Comparison of ENCODE assay signal across 9 cellular contexts in genomic region chr1:86914998-86915736, GRCh38. TPM values are rescaled to one million over a fixed set of nuclear protein-coding genes. Genes with fewer than 3 reads are reported as not detected.
DNase-seq lines count a peak whose midpoint lies in the region; ATAC-seq and TF ChIP-seq lines count a peak whose summit lies in the region.
"Had no signal": no experiment of that assay in that cellular context is flagged by ENCODE, and none has a peak within 500 bp of the region (broad histone marks: within the 10 kb centered on the region; RNA-seq: fewer than 3 reads in every experiment).

No MANE protein-coding gene starts in this region.

- TF ChIP-seq POLR2A in ovary (IDR thresholded peaks at IDR 0.05) = peak; percentile 22

- H3K4me3 ChIP-seq in ovary = peak overlapping the region; percentile 94
- peak overlapping the region; percentile 79 to 92 for H3K4me3 ChIP-seq in tibial artery

- H3K27me3 Mint-ChIP-seq in glutamatergic neuron (ENCODE audit: unreplicated experiment) = no peaks in the 10 kb centered on the region
- H3K27me3 Mint-ChIP-seq: IgD-negative memory B cell had no signal

- no peak for TF ChIP-seq EP300 in ovary (IDR thresholded peaks at IDR 0.05)

- no peak overlapping the region for H3K27ac Mint-ChIP-seq in glutamatergic neuron (ENCODE audit: unreplicated experiment)
- H3K27ac Mint-ChIP-seq: IgD-negative memory B cell had no signal

- peaks cover 7% of the 10 kb centered on the region for H3K4me1 ChIP-seq in ovary (ENCODE audit: insufficient read depth)
- peaks cover 0 to 31% (median 22%) of the 10 kb centered on the region in 4 donors for H3K4me1 ChIP-seq in tibial artery

- no peak overlapping the region for H3K4me3 Mint-ChIP-seq in glutamatergic neuron (ENCODE audit: unreplicated experiment)
- H3K4me3 Mint-ChIP-seq: IgD-negative memory B cell had no signal

- H3K27ac ChIP-seq in ovary (peak overlapping the region; percentile 64 to 83), tibial artery (peak overlapping the region; percentile 87 to 92)

- no peaks in the 10 kb centered on the region for H3K36me3 ChIP-seq in ovary
- H3K36me3 ChIP-seq in tibial artery = no peaks in the 10 kb centered on the region

- intact Hi-C loops in ovary (cut with DNase I) (no loop called here), tibial artery (cut with DNase I; ENCODE audit: low total_unique reads) (loop anchor here (5.0 to 10.0 kb wide), 2 partner anchors 208 to 420 kb away; no protein-coding TSS in a partner anchor)

- H3K9me3 ChIP-seq in ovary (no peaks in the 10 kb centered on the region), tibial artery (no peaks in the 10 kb centered on the region)

- peaks cover 4% of the 10 kb centered on the region for H3K4me1 Mint-ChIP-seq in glutamatergic neuron (ENCODE audit: low read depth, unreplicated experiment)

- peaks cover under 1% of the 10 kb centered on the region for H3K36me3 Mint-ChIP-seq in glutamatergic neuron (ENCODE audit: unreplicated experiment)

- H3K9me3 Mint-ChIP-seq in glutamatergic neuron (ENCODE audit: unreplicated experiment) = peaks cover 3% of the 10 kb centered on the region
- H3K9me3 Mint-ChIP-seq: IgD-negative memory B cell had no signal

- peak; percentile 27 for ATAC-seq in GM19455 (IDR thresholded peaks at IDR 0.05; ENCODE audit: unreplicated experiment)

- 0 to 1% (median 0%) methylated on average over 42 to 43 of the region's 43 CpGs for WGBS in ovary, 3 donors

- peak in 13 of 14 donors; percentile 30 to 86 (median 71) for DNase-seq in C1 segment of cervical spinal cord (lab: John Stamatoyannopoulos, UW)
- peak; percentile 38 for DNase-seq in HuH-7 (ENCODE audit: low spot score)
- peak; percentile 59 for DNase-seq in RPMI8226
- DNase-seq in activated gamma-delta T cell treated with anti-CD3 and anti-CD28 coated beads, Interleukin-2, amount 50 U/mL, for 16 hours (ENCODE audit: low read depth) = peak; percentile 20
- peak; percentile 58 for DNase-seq in glutamatergic neuron
- DNase-seq in ovary = peak; percentile 37 to 59 (median 55)
- DNase-seq in tibial artery = peak; percentile 50 to 79

- no peaks in the 10 kb centered on the region for H3K27me3 ChIP-seq in ovary
- H3K27me3 ChIP-seq in tibial artery = no peaks in the 10 kb centered on the region

- TF ChIP-seq CTCF in glutamatergic neuron (IDR thresholded peaks at IDR 0.05; ENCODE audit: partially characterized antibody, unreplicated experiment) = no peak
- TF ChIP-seq CTCF in ovary (IDR thresholded peaks at IDR 0.05) = no peak
- TF ChIP-seq CTCF in tibial artery (IDR thresholded peaks at IDR 0.05) = no peak

RNA-seq across cellular contexts. Expression of gene HS2ST1, which starts 0.7 kb away (rescaled TPM):
- total RNA-seq in glutamatergic neuron (ENCODE audit: unreplicated experiment) = 12.9 TPM
- 10 to 100 TPM; 12.6 to 30.0 (median 21.8) TPM for total RNA-seq in ovary
- 10 to 100 TPM; 11.5 to 31.6 TPM for polyA plus RNA-seq in ovary

RNA-seq across cellular contexts. Expression of gene SELENOF, which starts 1.2 kb away (rescaled TPM):
- total RNA-seq in glutamatergic neuron (ENCODE audit: unreplicated experiment) (95.2 TPM), ovary (100 to 1,000 TPM; 124 to 234 (median 167) TPM)
- polyA plus RNA-seq in ovary = 100 to 1,000 TPM; 122 to 294 TPM

Comparison
In these comparisons a context has a peak if more than half of its experiments do, and no peak if none do; other contexts are left out.
1. Peak in every context shown above with its lines: DNase-seq, ATAC-seq, H3K4me3 ChIP-seq and H3K27ac ChIP-seq.
2. DNase-seq: peak in every context shown above with its lines; median percentile 71 in C1 segment of cervical spinal cord; 64 in tibial artery; 59 in RPMI8226; 58 in glutamatergic neuron; 55 in ovary; 38 in HuH-7; 20 in activated gamma-delta T cell treated with anti-CD3 and anti-CD28 coated beads, Interleukin-2, amount 50 U/mL, for 16 hours.